20 cellular contexts compared by ENCODE assay signal in the genomic region with DNA sequence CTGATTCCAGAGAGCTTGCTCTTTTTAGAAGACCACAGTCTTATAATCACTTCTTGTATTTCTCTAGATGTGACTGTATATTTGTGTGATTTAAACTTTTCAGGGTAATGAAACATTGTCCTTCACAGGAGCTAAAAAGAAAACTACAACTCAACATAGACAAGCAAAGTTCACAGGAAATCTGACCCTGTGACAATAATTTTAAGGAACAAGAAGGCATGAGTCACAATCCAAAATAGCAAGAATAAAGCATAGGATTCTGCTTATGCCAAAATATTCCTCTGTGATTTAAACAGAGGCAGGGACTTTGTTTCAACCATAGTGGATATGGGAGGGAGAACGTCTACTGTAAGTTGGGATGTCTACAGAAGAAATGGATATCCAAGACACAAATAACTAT. TPM values are rescaled to one million over a fixed set of nuclear protein-coding genes. Genes with fewer than 3 reads are reported as not detected.
DNase-seq lines count a peak whose midpoint lies in the region; FAIRE-seq and TF ChIP-seq lines count a peak whose summit lies in the region.
"Had no signal": no experiment of that assay in that cellular context is flagged by ENCODE, and none has a peak within 500 bp of the region (broad histone marks: within the 10 kb centered on the region; RNA-seq: fewer than 3 reads in every experiment).

No MANE protein-coding gene starts in this region.

- H3K9me3 Mint-ChIP-seq in CD14-positive monocyte: peaks cover 6 to 16% (median 12%) of the 10 kb centered on the region in 7 donors

- peaks cover 7 to 23% of the 10 kb centered on the region in 2 donors for H3K36me3 Mint-ChIP-seq in CD14-positive monocyte

- peaks cover 63% of the 10 kb centered on the region for H3K4me1 Mint-ChIP-seq in CD14-positive monocyte

- no peaks in the 10 kb centered on the region for H3K36me3 ChIP-seq in skeletal muscle tissue (ENCODE audit: control insufficient read depth in 3 of 3, insufficient read depth in 3 of 3, low read length in 3 of 3)
- no peaks in the 10 kb centered on the region for H3K36me3 ChIP-seq in kidney (ENCODE audit: control insufficient read depth in 1 of 2, insufficient read depth in 2 of 2, low read length in 2 of 2)
- H3K36me3 ChIP-seq: BE2C had no signal

- DNase-seq in CD14-positive monocyte (ENCODE audit: low spot score): no peak
- DNase-seq in MV-4-11 (lab: John Stamatoyannopoulos, UW): peak; percentile 8
- DNase-seq in NCI-H2081 treated with DMSO at 0.1 percent for 48 hours (lab: John Stamatoyannopoulos, UW): no peak
- no peak for DNase-seq in kidney
- DNase-seq in SW480 (ENCODE audit: low spot score): no peak
- DNase-seq: BE2C; C1 segment of cervical spinal cord; CD4-positive, alpha-beta memory T cell; DMS153; DMS79; GDM1; GOT3; H7; HFFc6 had no signal

- peak overlapping the region; percentile 88 to 96 (median 91) for H3K27ac Mint-ChIP-seq in CD14-positive monocyte
- H3K27ac Mint-ChIP-seq: HFFc6 had no signal

- H3K27ac ChIP-seq in skeletal muscle tissue (ENCODE audit: low read depth, low read length) (peak overlapping the region; percentile 37), kidney (ENCODE audit: low read depth in 2 of 2, low read length in 2 of 2) (no peak overlapping the region)
- H3K27ac ChIP-seq: HL-60 had no signal

- no peaks in the 10 kb centered on the region for H3K9me3 ChIP-seq in skeletal muscle tissue (ENCODE audit: control insufficient read depth in 3 of 3, low read length in 3 of 3)
- peaks cover 0 to 4% of the 10 kb centered on the region in 2 donors for H3K9me3 ChIP-seq in kidney (ENCODE audit: control insufficient read depth in 1 of 2, low read length in 2 of 2)
- H3K9me3 ChIP-seq: BE2C had no signal

- H3K9ac ChIP-seq in skeletal muscle tissue (ENCODE audit: low read depth in 1 of 3, low read length in 3 of 3) (no peak overlapping the region), kidney (ENCODE audit: low read length in 2 of 2) (no peak overlapping the region)

- intact Hi-C loops in CD14-positive monocyte (cut with micrococcal nuclease): loop anchor here in 1 of 2 donors (5.0 to 10.0 kb wide), 2 partner anchors 37 to 54 kb away; partner anchors contain the start of gene GALC
- intact Hi-C loops in kidney (cut with DNase I): no loop called here

- H3K27me3 ChIP-seq in skeletal muscle tissue (ENCODE audit: control insufficient read depth in 3 of 3, insufficient read depth in 3 of 3, low read length in 3 of 3): no peaks in the 10 kb centered on the region
- H3K27me3 ChIP-seq: BE2C had no signal

- H3K4me3 Mint-ChIP-seq in CD14-positive monocyte: peak overlapping the region in 1 of 2 donors; percentile 11
- H3K4me3 Mint-ChIP-seq: CD4-positive, alpha-beta memory T cell; HFFc6 had no signal

- FAIRE-seq in islet of Langerhans (lab: Jason Lieb, UNC) (peak; percentile 30), kidney (lab: Jason Lieb, UNC) (no peak)

- no peaks in the 10 kb centered on the region for H3K4me1 ChIP-seq in skeletal muscle tissue (ENCODE audit: control insufficient read depth in 3 of 3, insufficient read depth in 3 of 3, low read length in 3 of 3)
- no peaks in the 10 kb centered on the region for H3K4me1 ChIP-seq in kidney (ENCODE audit: control insufficient read depth in 1 of 2, insufficient read depth in 1 of 2, low read depth in 1 of 2, low read length in 2 of 2)
- H3K4me1 ChIP-seq: BE2C had no signal

- no peak for TF ChIP-seq CTCF in CD14-positive monocyte (IDR thresholded peaks at IDR 0.05)
- TF ChIP-seq CTCF in kidney (IDR thresholded peaks at IDR 0.05; ENCODE audit: borderline replicate concordance, extremely low read depth, insufficient read depth): no peak

- H3K27me3 Mint-ChIP-seq in CD14-positive monocyte (ENCODE audit: low read depth in 3 of 3): peaks cover 1 to 5% (median 2%) of the 10 kb centered on the region in 3 donors
- H3K27me3 Mint-ChIP-seq: CD4-positive, alpha-beta memory T cell had no signal

- H3K4me3 ChIP-seq in skeletal muscle tissue (ENCODE audit: low read length in 3 of 3) (no peak overlapping the region), kidney (ENCODE audit: low read length in 2 of 2) (no peak overlapping the region)

RNA-seq across cellular contexts. Expression of gene GPR65, which starts 44.3 kb away (rescaled TPM):
- polyA plus RNA-seq in CD14-positive monocyte (10 to 100 TPM; 15.5 to 33.3 TPM), kidney (ENCODE audit: insufficient read depth, low read depth, low replicate concordance) (0.62 TPM)
- total RNA-seq in skeletal muscle tissue (0.52 TPM), kidney (3.8 TPM)
- total RNA-seq: A172, Daoy, H7, HT1080 had no signal

RNA-seq across cellular contexts. Expression of gene GALC, which starts 56.3 kb away (rescaled TPM):
- 10 to 100 TPM; 28.6 to 40.6 TPM for polyA plus RNA-seq in CD14-positive monocyte
- 24.5 TPM for total RNA-seq in skeletal muscle tissue
- 29.4 TPM for total RNA-seq in kidney
- polyA plus RNA-seq in kidney (ENCODE audit: insufficient read depth, low read depth, low replicate concordance): 13.6 TPM
- total RNA-seq: A172, HT1080 had no signal
